8 cellular contexts compared by ENCODE assay signal in the genomic region with DNA sequence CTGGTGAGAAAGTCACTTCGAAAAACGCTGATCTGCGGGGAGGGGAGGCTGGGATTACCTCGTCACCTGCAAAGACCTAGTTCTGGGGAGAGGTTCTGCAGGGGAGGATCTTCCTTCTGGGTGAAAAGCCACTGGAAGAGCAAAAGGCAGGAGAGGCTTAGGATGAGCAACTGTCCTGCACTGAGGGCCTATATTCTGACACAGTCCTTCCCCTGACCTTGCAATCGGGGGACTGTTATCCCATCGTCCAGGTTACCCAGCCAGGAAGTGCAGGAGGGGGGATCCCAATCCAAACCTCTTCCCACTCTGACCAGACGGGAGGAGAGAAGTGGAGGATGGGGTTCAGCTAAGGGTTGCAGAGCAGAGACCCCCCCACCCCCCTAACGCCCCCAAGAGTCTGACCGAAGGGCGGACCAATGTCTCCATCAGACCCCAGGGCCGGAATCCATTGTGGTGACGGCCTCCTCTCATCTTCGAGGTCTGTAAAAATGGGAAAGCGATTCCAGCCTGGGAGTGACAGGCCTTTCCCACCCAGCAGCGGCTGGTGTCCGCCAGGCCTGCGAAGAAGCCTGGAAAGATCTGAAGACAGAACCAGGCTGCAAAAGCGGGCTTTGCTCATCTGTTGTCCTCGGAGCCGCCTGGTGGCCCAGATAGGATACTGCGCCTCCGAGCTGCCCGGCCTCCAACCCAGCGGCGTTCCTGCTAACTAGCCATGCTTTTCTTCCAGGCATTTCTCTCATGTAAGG. TPM values are rescaled to one million over a fixed set of nuclear protein-coding genes. Genes with fewer than 3 reads are reported as not detected.
DNase-seq lines count a peak whose midpoint lies in the region; ATAC-seq and TF ChIP-seq lines count a peak whose summit lies in the region.

No MANE protein-coding gene starts in this region.

- H3K36me3 ChIP-seq in left lung: no peaks in the 10 kb centered on the region

- H3K9me3 ChIP-seq in left lung: no peaks in the 10 kb centered on the region

- peaks cover 0 to 40% of the 10 kb centered on the region in 2 donors for H3K27me3 ChIP-seq in left lung

- H3K4me1 ChIP-seq in left lung: peaks cover 17 to 64% of the 10 kb centered on the region in 2 donors

- intact Hi-C loops in left lung (cut with DNase I): no loop called here

- peak overlapping the region; percentile 80 to 93 for H3K27ac ChIP-seq in left lung

- DNase-seq in D341Med (ENCODE audit: low spot score): peak; percentile 86
- peak; percentile 78 for DNase-seq in NCI-H460 (ENCODE audit: extremely low read depth, low read depth)
- DNase-seq in activated CD4-positive, alpha-beta T cell treated with anti-CD3 and anti-CD28 coated beads, Interleukin-2, amount 50 U/mL, for 1 hour: peak; percentile 75
- peak; percentile 89 for DNase-seq in dedifferentiated amniotic fluid mesenchymal stem cell (ENCODE audit: extremely low spot score)
- DNase-seq in left lung: peak; percentile 84 to 91
- peak; percentile 70 to 74 for DNase-seq in stimulated activated CD4-positive, alpha-beta T cell treated with anti-CD3 and anti-CD28 coated beads, Interleukin-1b, Interleukin-23, amount 100 ng/mL, for 4 hours (ENCODE audit: low read depth in 2 of 2)

- H3K4me3 ChIP-seq in left lung: peak overlapping the region; percentile 74 to 76

- peak; percentile 42 for ATAC-seq in HG02642 (IDR thresholded peaks at IDR 0.05; ENCODE audit: poor library complexity, unreplicated experiment)
- ATAC-seq in left lung: peak; percentile 67
- ATAC-seq in GM21786 (IDR thresholded peaks at IDR 0.05; ENCODE audit: unreplicated experiment): no peak

- TF ChIP-seq CTCF in left lung (IDR thresholded peaks at IDR 0.05): peak; percentile 93 to 96

RNA-seq across cellular contexts. Expression of a gene that starts 1.6 kb away (rescaled TPM):
- 19.1 and 21.4 TPM in 2 replicates for total RNA-seq in NCI-H460 (2014; rRNA removed; shearing (Covaris generic))
- 9.1 and 9.4 TPM in 2 replicates for polyA plus RNA-seq in NCI-H460 (2014; cell fraction: nucleus; rRNA removed)
- total RNA-seq in left lung: 100 to 1,000 TPM in 1 of 2 donors, 10 to 100 TPM in 1; 53.6 to 120 TPM

RNA-seq across cellular contexts. Expression of a gene that starts 24.3 kb away (rescaled TPM):
- not detected in 2 replicates for total RNA-seq in NCI-H460 (2014; rRNA removed; shearing (Covaris generic))
- not detected in 2 replicates for polyA plus RNA-seq in NCI-H460 (2014; cell fraction: nucleus; rRNA removed)
- total RNA-seq in left lung: not detected
